ENCODE assay signal across 25 cellular contexts in the genomic region with DNA sequence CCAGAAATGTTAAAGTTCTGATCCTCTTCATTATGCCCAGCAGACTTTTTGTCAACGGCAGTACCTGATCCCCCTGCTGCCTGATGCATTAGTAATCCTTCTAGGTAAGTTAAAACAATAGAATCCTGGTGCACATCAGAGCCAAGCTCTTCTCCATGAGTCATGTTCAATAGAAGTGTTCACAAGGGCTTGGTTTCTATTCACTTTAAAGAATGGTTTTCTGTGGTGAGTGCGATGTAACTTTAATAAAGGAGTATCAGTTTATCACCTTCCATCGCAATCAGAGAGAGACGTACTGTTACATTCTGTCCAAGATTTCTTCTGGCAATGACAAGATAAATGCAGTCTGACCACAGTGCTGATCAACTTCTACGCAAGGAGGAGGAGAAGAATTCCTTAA.
"Had no signal": no experiment of that assay in that cellular context is flagged by ENCODE, and none has a peak within 500 bp of the region (broad histone marks: within the 10 kb centered on the region; RNA-seq: fewer than 3 reads in every experiment).

No MANE protein-coding gene starts in this region.

- H3K27ac Mint-ChIP-seq: activated CD4-positive, alpha-beta memory T cell treated with anti-CD3 and anti-CD28 coated beads for 36 hours; activated CD4-positive, alpha-beta T cell treated with anti-CD3 and anti-CD28 coated beads for 36 hours; activated naive CD4-positive, alpha-beta T cell treated with anti-CD3 and anti-CD28 coated beads for 36 hours; activated naive CD8-positive, alpha-beta T cell treated with anti-CD3 and anti-CD28 coated beads, Interleukin-2, amount 10 ng/mL, durations not matched to agents 7 days and 5 days; activated T-cell treated with anti-CD3 and anti-CD28 coated beads, Interleukin-2, amount 50 U/mL, for 72 hours; dendritic cell treated with granulocyte-macrophage colony-stimulating factor and Interleukin-4, amounts not matched to agents 40 ng/mL and 50 ng/mL, for 4 days; naive thymus-derived CD8-positive, alpha-beta T cell; T-helper 1 cell treated with Interleukin-12 subunit alpha and Interleukin-12 subunit beta and Interleukin-4 antibody, amounts not matched to agents 30 μg/mL and 1 μg/mL, for 36 hours; WTC11 had no signal

- H3K4me1 Mint-ChIP-seq: activated CD4-positive, alpha-beta T cell treated with anti-CD3 and anti-CD28 coated beads for 36 hours; activated naive CD8-positive, alpha-beta T cell treated with anti-CD3 and anti-CD28 coated beads, Interleukin-2, amount 10 ng/mL, durations not matched to agents 7 days and 5 days had no signal

- H3K4me3 ChIP-seq: body of pancreas, esophagus squamous epithelium, heart right ventricle, lung, prostate gland, right atrium auricular region, spleen, thoracic aorta, upper lobe of left lung had no signal

- H3K9me3 Mint-ChIP-seq: activated naive CD4-positive, alpha-beta T cell treated with anti-CD3 and anti-CD28 coated beads for 36 hours; activated T-cell treated with anti-CD3 and anti-CD28 coated beads, Interleukin-2, amount 50 U/mL, for 72 hours; dendritic cell treated with granulocyte-macrophage colony-stimulating factor and Interleukin-4, amounts not matched to agents 40 ng/mL and 50 ng/mL, for 4 days; T-helper 1 cell treated with Interleukin-12 subunit alpha and Interleukin-12 subunit beta and Interleukin-4 antibody, amounts not matched to agents 30 μg/mL and 1 μg/mL, for 36 hours had no signal

- H3K27me3 ChIP-seq: body of pancreas, esophagus squamous epithelium, heart right ventricle, right atrium auricular region, spleen, upper lobe of left lung had no signal

- H3K4me1 ChIP-seq: body of pancreas, esophagus squamous epithelium, heart right ventricle, prostate gland, right atrium auricular region, upper lobe of left lung had no signal

- H3K9me3 ChIP-seq: body of pancreas, esophagus squamous epithelium, heart right ventricle, prostate gland, right atrium auricular region, spleen, thoracic aorta, upper lobe of left lung had no signal

- H3K27ac ChIP-seq: body of pancreas, esophagus squamous epithelium, heart right ventricle, prostate gland, right atrium auricular region, spleen, thoracic aorta, upper lobe of left lung had no signal

- ATAC-seq: activated CD4-positive, alpha-beta T cell treated with anti-CD3 and anti-CD28 coated beads for 36 hours; activated T-cell treated with anti-CD3 and anti-CD28 coated beads, Interleukin-2, amount 50 U/mL, for 72 hours; body of pancreas; heart right ventricle; naive thymus-derived CD8-positive, alpha-beta T cell; WTC11 had no signal

- FAIRE-seq: kidney had no signal

- H3K27me3 Mint-ChIP-seq: activated CD4-positive, alpha-beta memory T cell treated with anti-CD3 and anti-CD28 coated beads for 36 hours; activated CD4-positive, alpha-beta T cell treated with anti-CD3 and anti-CD28 coated beads for 36 hours; activated naive CD8-positive, alpha-beta T cell treated with anti-CD3 and anti-CD28 coated beads, Interleukin-2, amount 10 ng/mL, durations not matched to agents 7 days and 5 days; dendritic cell treated with granulocyte-macrophage colony-stimulating factor and Interleukin-4, amounts not matched to agents 40 ng/mL and 50 ng/mL, for 4 days; naive thymus-derived CD8-positive, alpha-beta T cell had no signal

- H3K4me3 Mint-ChIP-seq: activated CD4-positive, alpha-beta memory T cell treated with anti-CD3 and anti-CD28 coated beads for 36 hours; activated CD4-positive, alpha-beta T cell treated with anti-CD3 and anti-CD28 coated beads for 36 hours; activated naive CD4-positive, alpha-beta T cell treated with anti-CD3 and anti-CD28 coated beads for 36 hours; activated naive CD8-positive, alpha-beta T cell treated with anti-CD3 and anti-CD28 coated beads, Interleukin-2, amount 10 ng/mL, durations not matched to agents 7 days and 5 days; activated T-cell treated with anti-CD3 and anti-CD28 coated beads, Interleukin-2, amount 50 U/mL, for 72 hours; dendritic cell treated with granulocyte-macrophage colony-stimulating factor and Interleukin-4, amounts not matched to agents 40 ng/mL and 50 ng/mL, for 4 days; naive thymus-derived CD8-positive, alpha-beta T cell; T-helper 1 cell treated with Interleukin-12 subunit alpha and Interleukin-12 subunit beta and Interleukin-4 antibody, amounts not matched to agents 30 μg/mL and 1 μg/mL, for 36 hours; WTC11 had no signal

- DNase-seq: activated CD4-positive, alpha-beta memory T cell treated with anti-CD3 and anti-CD28 coated beads for 36 hours; activated CD4-positive, alpha-beta T cell treated with anti-CD3 and anti-CD28 coated beads for 36 hours; activated effector memory CD4-positive, alpha-beta T cell treated with Interleukin-2 at 50 U/mL for 16 hours; activated naive CD4-positive, alpha-beta T cell treated with anti-CD3 and anti-CD28 coated beads for 36 hours; activated naive CD8-positive, alpha-beta T cell treated with anti-CD3 and anti-CD28 coated beads, Interleukin-2, amount 10 ng/mL, durations not matched to agents 7 days and 5 days; activated T-cell treated with anti-CD3 and anti-CD28 coated beads, Interleukin-2, amount 50 U/mL, for 72 hours; body of pancreas; caudate nucleus; effector memory CD4-positive, alpha-beta T cell; esophagus squamous epithelium; heart right ventricle; kidney; naive thymus-derived CD8-positive, alpha-beta T cell; spleen; stimulated activated CD4-positive, alpha-beta T cell treated with anti-CD3 and anti-CD28 coated beads, Interleukin-4, amount 100 ng/mL, for 1 hour; stimulated activated naive CD4-positive, alpha-beta T cell; T1000; upper lobe of left lung had no signal
